26 cellular contexts compared by ENCODE assay signal in genomic region chr1:203527013-203527412, GRCh38. TPM values are rescaled to one million over a fixed set of nuclear protein-coding genes. Genes with fewer than 3 reads are reported as not detected.
DNase-seq lines count a peak whose midpoint lies in the region; ATAC-seq, FAIRE-seq and TF ChIP-seq lines count a peak whose summit lies in the region.
"Had no signal": no experiment of that assay in that cellular context is flagged by ENCODE, and none has a peak within 500 bp of the region (broad histone marks: within the 10 kb centered on the region; RNA-seq: fewer than 3 reads in every experiment).

No MANE protein-coding gene starts in this region.

- intact Hi-C loops in sigmoid colon (cut with DNase I) = no loop called here

- POLR2A ChIA-PET in RWPE1 (lab: Yijun Ruan, JAX; ENCODE audit: low non-redundant PET) = no interaction called here

- H3K27me3 Mint-ChIP-seq in natural killer cell treated with Interleukin-12 subunit alpha and Interleukin-12 subunit beta and Interleukin-15 and Interleukin-18, amount 100 ng/mL, for 72 hours = peaks cover 0 to 7% of the 10 kb centered on the region in 2 donors
- H3K27me3 Mint-ChIP-seq: activated CD4-positive, alpha-beta T cell treated with anti-CD3 and anti-CD28 coated beads, Interleukin-2, amount 10 ng/mL, durations not matched to agents 7 days and 5 days had no signal

- H3K9me3 ChIP-seq in keratinocyte (ENCODE audit: control insufficient read depth, low read depth, low read length) (no peaks in the 10 kb centered on the region), sigmoid colon (no peaks in the 10 kb centered on the region)
- H3K9me3 ChIP-seq: esophagus squamous epithelium, pancreas had no signal

- H3K79me2 ChIP-seq in keratinocyte (ENCODE audit: control insufficient read depth, insufficient read depth, low read length) = no peaks in the 10 kb centered on the region

- H4K20me1 ChIP-seq in keratinocyte (ENCODE audit: control insufficient read depth, extremely low read depth, insufficient read depth, low read length) = no peaks in the 10 kb centered on the region

- no peak overlapping the region for H3K4me3 Mint-ChIP-seq in natural killer cell treated with Interleukin-12 subunit alpha and Interleukin-12 subunit beta and Interleukin-15 and Interleukin-18, amount 100 ng/mL, for 72 hours
- H3K4me3 Mint-ChIP-seq: activated CD4-positive, alpha-beta T cell treated with anti-CD3 and anti-CD28 coated beads, Interleukin-2, amount 10 ng/mL, durations not matched to agents 7 days and 5 days; T-helper 2 cell treated with Interferon-gamma antibody and Interleukin-4, amounts not matched to agents 5 μg/mL and 100 μg/mL, for 36 hours had no signal

- no peaks in the 10 kb centered on the region for H3K27me3 ChIP-seq in keratinocyte (ENCODE audit: control insufficient read depth, extremely low read depth, insufficient read depth, low read length)
- no peaks in the 10 kb centered on the region for H3K27me3 ChIP-seq in sigmoid colon
- H3K27me3 ChIP-seq: esophagus squamous epithelium, pancreas had no signal

- ATAC-seq in natural killer cell treated with Interleukin-12 subunit alpha and Interleukin-12 subunit beta and Interleukin-15 and Interleukin-18, amount 100 ng/mL, for 72 hours = no peak
- ATAC-seq in HG02981 (IDR thresholded peaks at IDR 0.05; ENCODE audit: unreplicated experiment) (no peak), HG02763 (IDR thresholded peaks at IDR 0.05; ENCODE audit: unreplicated experiment) (no peak)
- ATAC-seq: activated naive CD4-positive, alpha-beta T cell treated with anti-CD3 and anti-CD28 coated beads, Interleukin-2, amount 50 U/mL, for 72 hours; SK-N-SH treated with all-trans-retinoic acid at 6 μM for 48 hours had no signal

- no peak for DNase-seq in GM12892 (ENCODE audit: insufficient read length)
- no peak for DNase-seq in RWPE1 (ENCODE audit: low spot score)
- DNase-seq in keratinocyte (ENCODE audit: low read depth, low spot score) = no peak
- peak; percentile 20 for DNase-seq in sigmoid colon
- DNase-seq in natural killer cell treated with Interleukin-12 subunit alpha and Interleukin-12 subunit beta and Interleukin-15 and Interleukin-18, amount 100 ng/mL, for 72 hours (ENCODE audit: low spot score) = no peak
- no peak for DNase-seq in NCI-H82 treated with DMSO at 0.1 percent for 48 hours (lab: John Stamatoyannopoulos, UW; ENCODE audit: unreplicated experiment)
- DNase-seq: activated CD4-positive, alpha-beta T cell treated with anti-CD3 and anti-CD28 coated beads, Interleukin-2, amount 10 ng/mL, durations not matched to agents 7 days and 5 days; effector CD4-positive, alpha-beta T cell; esophagus squamous epithelium; kidney; NCI-H1105; NCI-H2081; NCI-H510A; pancreas; stimulated activated CD8-positive, alpha-beta memory T cell treated with anti-CD3 and anti-CD28 coated beads, Interleukin-4, amount 100 ng/mL, for 48 hours; substantia nigra had no signal

- no peak for TF ChIP-seq EP300 in sigmoid colon (IDR thresholded peaks at IDR 0.05)

- H3K4me1 Mint-ChIP-seq in natural killer cell treated with Interleukin-12 subunit alpha and Interleukin-12 subunit beta and Interleukin-15 and Interleukin-18, amount 100 ng/mL, for 72 hours (ENCODE audit: low read depth in 2 of 2) = peaks cover 0 to 6% of the 10 kb centered on the region in 2 donors

- peak overlapping the region; percentile 6 for H3K9ac ChIP-seq in keratinocyte (ENCODE audit: control insufficient read depth, extremely low read depth, insufficient read depth, low read length)

- peak overlapping the region in 1 of 2 donors; percentile 17 for H3K27ac Mint-ChIP-seq in natural killer cell treated with Interleukin-12 subunit alpha and Interleukin-12 subunit beta and Interleukin-15 and Interleukin-18, amount 100 ng/mL, for 72 hours
- H3K27ac Mint-ChIP-seq: activated CD4-positive, alpha-beta T cell treated with anti-CD3 and anti-CD28 coated beads, Interleukin-2, amount 10 ng/mL, durations not matched to agents 7 days and 5 days; activated naive CD4-positive, alpha-beta T cell treated with anti-CD3 and anti-CD28 coated beads, Interleukin-2, amount 50 U/mL, for 72 hours; T-helper 2 cell treated with Interferon-gamma antibody and Interleukin-4, amounts not matched to agents 5 μg/mL and 100 μg/mL, for 36 hours had no signal

- H3K36me3 ChIP-seq in keratinocyte (ENCODE audit: control insufficient read depth in 2 of 2, extremely low read depth in 1 of 2, insufficient read depth in 2 of 2, low read length in 2 of 2) (no peaks in the 10 kb centered on the region), sigmoid colon (no peaks in the 10 kb centered on the region)
- H3K36me3 ChIP-seq: esophagus squamous epithelium, pancreas had no signal

- no peak for TF ChIP-seq POLR2A in GM12892 (IDR thresholded peaks at IDR 0.05; ENCODE audit: low read depth, low read length)
- TF ChIP-seq POLR2A in sigmoid colon (IDR thresholded peaks at IDR 0.05) = no peak

- dilution Hi-C loops in keratinocyte (cut with MboI; ENCODE audit: extremely low pct_ligation_motif_present, low sequenced_read_pairs) = no loop called here

- FAIRE-seq in GM12892 (lab: Jason Lieb, UNC) (peak; percentile 14), keratinocyte (lab: Jason Lieb, UNC) (peak; percentile 73)
- FAIRE-seq: GM18507, kidney, pancreas had no signal

- H3K4me3 ChIP-seq in keratinocyte (ENCODE audit: control insufficient read depth in 2 of 3, extremely low read depth in 1 of 3, insufficient read depth in 2 of 3, low read depth in 1 of 3, low read length in 3 of 3) = no peak overlapping the region
- H3K4me3 ChIP-seq in sigmoid colon = no peak overlapping the region
- H3K4me3 ChIP-seq: esophagus squamous epithelium, lung, pancreas had no signal

- H3K4me1 ChIP-seq in keratinocyte (ENCODE audit: control insufficient read depth, extremely low read depth, insufficient read depth, low read length) (peaks cover 14% of the 10 kb centered on the region), sigmoid colon (peaks cover 0 to 55% (median 44%) of the 10 kb centered on the region in 4 donors)
- H3K4me1 ChIP-seq: pancreas had no signal

- H3K27ac ChIP-seq in RWPE1 (peak overlapping the region; percentile 67), keratinocyte (ENCODE audit: control insufficient read depth, insufficient read depth, low read length) (no peak overlapping the region), sigmoid colon (peak overlapping the region; percentile 7 to 71 (median 58))
- H3K27ac ChIP-seq: pancreas, VCaP had no signal

- no peaks in the 10 kb centered on the region for H3K9me3 Mint-ChIP-seq in natural killer cell treated with Interleukin-12 subunit alpha and Interleukin-12 subunit beta and Interleukin-15 and Interleukin-18, amount 100 ng/mL, for 72 hours
- H3K9me3 Mint-ChIP-seq: activated CD4-positive, alpha-beta T cell treated with anti-CD3 and anti-CD28 coated beads, Interleukin-2, amount 10 ng/mL, durations not matched to agents 7 days and 5 days; activated naive CD4-positive, alpha-beta T cell treated with anti-CD3 and anti-CD28 coated beads, Interleukin-2, amount 50 U/mL, for 72 hours; T-helper 2 cell treated with Interferon-gamma antibody and Interleukin-4, amounts not matched to agents 5 μg/mL and 100 μg/mL, for 36 hours had no signal

- H3K9me1 ChIP-seq in keratinocyte (ENCODE audit: control insufficient read depth, extremely low read depth, insufficient read depth, low read length) = no peaks in the 10 kb centered on the region

- peak overlapping the region; percentile 33 for H3K4me2 ChIP-seq in keratinocyte (ENCODE audit: control insufficient read depth, extremely low read depth, insufficient read depth, low read depth, low read length)

- TF ChIP-seq CTCF in RWPE1 (conservative IDR thresholded peaks at IDR 0.05; ENCODE audit: low read depth) (no peak), keratinocyte (optimal IDR thresholded peaks at IDR 0.05 in 1 of 3, IDR thresholded peaks at IDR 0.05 in 1 of 3, conservative IDR thresholded peaks at IDR 0.05 in 1 of 3; ENCODE audit: extremely low read depth in 1 of 3, insufficient read depth in 2 of 3, low read length in 3 of 3) (no peak), sigmoid colon (IDR thresholded peaks at IDR 0.05) (no peak)

- H3K36me3 Mint-ChIP-seq in natural killer cell treated with Interleukin-12 subunit alpha and Interleukin-12 subunit beta and Interleukin-15 and Interleukin-18, amount 100 ng/mL, for 72 hours = no peaks in the 10 kb centered on the region
- H3K36me3 Mint-ChIP-seq: activated naive CD4-positive, alpha-beta T cell treated with anti-CD3 and anti-CD28 coated beads, Interleukin-2, amount 50 U/mL, for 72 hours had no signal

- H2AFZ ChIP-seq in keratinocyte (ENCODE audit: control insufficient read depth, low read length) = no peak overlapping the region

- CTCF ChIA-PET in RWPE1 (lab: Yijun Ruan, JAX) = interaction anchor here (1.0 to 1.3 kb wide), 3 partner anchors 9 to 260 kb away, joined by 3 to 4 read pairs (median 4); no protein-coding TSS in a partner anchor

RNA-seq across cellular contexts. Expression of gene OPTC, which starts 33.1 kb away (rescaled TPM):
- not detected for polyA plus RNA-seq in GM12892 (2012; ENCODE audit: missing spikeins)
- polyA plus RNA-seq in keratinocyte (not detected in 3 replicates), sigmoid colon (not detected)
- polyA plus RNA-seq in keratinocyte (2011; ENCODE audit: low read depth) = not detected
- not detected in 2 replicates for polyA plus RNA-seq in keratinocyte (2011; cell fraction: cytosol; rRNA removed)
- not detected in 2 replicates for polyA plus RNA-seq in keratinocyte (2011; cell fraction: nucleus; rRNA removed)
- not detected in 2 replicates for polyA plus RNA-seq in keratinocyte (2012; ENCODE audit: low replicate concordance)
- not detected in 3 replicates for polyA minus RNA-seq in keratinocyte
- not detected for polyA minus RNA-seq in keratinocyte (2011; cell fraction: cytosol; rRNA and poly(A)+ RNA removed)
- not detected in 2 replicates for polyA minus RNA-seq in keratinocyte (2011; cell fraction: nucleus; rRNA and poly(A)+ RNA removed)
- total RNA-seq in sigmoid colon = not detected
- not detected for total RNA-seq in natural killer cell treated with Interleukin-12 subunit alpha and Interleukin-12 subunit beta and Interleukin-15 and Interleukin-18, amount 100 ng/mL, for 72 hours
- total RNA-seq: activated CD4-positive, alpha-beta T cell treated with anti-CD3 and anti-CD28 coated beads, Interleukin-2, amount 10 ng/mL, durations not matched to agents 7 days and 5 days; activated naive CD4-positive, alpha-beta T cell treated with anti-CD3 and anti-CD28 coated beads, Interleukin-2, amount 50 U/mL, for 72 hours; chondrocyte; esophagus squamous epithelium; kidney; lung; pancreas had no signal
- polyA plus RNA-seq: AG04450, lung, pancreas had no signal

RNA-seq across cellular contexts. Expression of gene PRELP, which starts 51.4 kb away (rescaled TPM):
- polyA plus RNA-seq in GM12892 (2012; ENCODE audit: missing spikeins) = not detected
- 0.01 to 0.03 TPM in 2 of 3 replicates, not detected in the other for polyA plus RNA-seq in keratinocyte
- not detected for polyA plus RNA-seq in keratinocyte (2011; ENCODE audit: low read depth)
- polyA plus RNA-seq in keratinocyte (2011; cell fraction: cytosol; rRNA removed) = 0.01 and 0.03 TPM in 2 replicates
- 0.03 and 0.04 TPM in 2 replicates for polyA plus RNA-seq in keratinocyte (2011; cell fraction: nucleus; rRNA removed)
- polyA plus RNA-seq in keratinocyte (2012; ENCODE audit: low replicate concordance) = 0.05 and 0.06 TPM in 2 replicates
- 0.10 TPM in 1 of 3 replicates, not detected in the others for polyA minus RNA-seq in keratinocyte
- not detected for polyA minus RNA-seq in keratinocyte (2011; cell fraction: cytosol; rRNA and poly(A)+ RNA removed)
- polyA minus RNA-seq in keratinocyte (2011; cell fraction: nucleus; rRNA and poly(A)+ RNA removed) = not detected in 2 replicates
- 100 to 1,000 TPM in 1 of 4 donors, 10 to 100 TPM in 3; 45.7 to 133 (median 77.9) TPM for total RNA-seq in sigmoid colon
- polyA plus RNA-seq in sigmoid colon = 10 to 100 TPM in 1 of 3 donors, 1 to 10 TPM in 1, under 1 TPM in 1; 0.92 to 15.1 (median 7.2) TPM
- total RNA-seq in natural killer cell treated with Interleukin-12 subunit alpha and Interleukin-12 subunit beta and Interleukin-15 and Interleukin-18, amount 100 ng/mL, for 72 hours = not detected
- total RNA-seq: activated CD4-positive, alpha-beta T cell treated with anti-CD3 and anti-CD28 coated beads, Interleukin-2, amount 10 ng/mL, durations not matched to agents 7 days and 5 days had no signal

Comparison
In these comparisons a context has a peak if more than half of its experiments do, and no peak if none do; other contexts are left out.
1. RNA of gene PRELP, which starts 51.4 kb away (total RNA-seq): 45.7 to 133 TPM in sigmoid colon; not detected in natural killer cell treated with Interleukin-12 subunit alpha and Interleukin-12 subunit beta and Interleukin-15 and Interleukin-18, amount 100 ng/mL, for 72 hours; every median in the first group is over 10 times any median in the second.